In genomic region chr13:38899581-38899980, GRCh38 we compare ENCODE assay signal across 18 cellular contexts.
DNase-seq lines count a peak whose midpoint lies in the region; ATAC-seq, FAIRE-seq and TF ChIP-seq lines count a peak whose summit lies in the region.
"Had no signal": no experiment of that assay in that cellular context is flagged by ENCODE, and none has a peak within 500 bp of the region (broad histone marks: within the 10 kb centered on the region; RNA-seq: fewer than 3 reads in every experiment).

No MANE protein-coding gene starts in this region.

- no peak overlapping the region; the same call in 1 of the 2 replicates for H2AFZ ChIP-seq in GM23338

- no peaks in the 10 kb centered on the region for H3K4me1 Mint-ChIP-seq in GM23338

- no peak for FAIRE-seq in kidney (lab: Jason Lieb, UNC)
- FAIRE-seq: A549, GM12878, K562 had no signal

- no peak overlapping the region for H3K4me2 ChIP-seq in GM23338
- H3K4me2 ChIP-seq: A549 had no signal

- no peaks in the 10 kb centered on the region for H3K79me2 ChIP-seq in GM23338 (replicated peaks; ENCODE audit: insufficient read depth)

- peaks cover 8% of the 10 kb centered on the region for H3K9me2 ChIP-seq in GM23338 (ENCODE audit: insufficient read depth)

- no peaks in the 10 kb centered on the region; the same call in 2 of the 3 replicates for H3K36me3 Mint-ChIP-seq in GM23338 (ENCODE audit: low read depth)

- H3K4me1 ChIP-seq in GM23338 (ENCODE audit: insufficient read depth) (no peaks in the 10 kb centered on the region), kidney (ENCODE audit: control insufficient read depth in 1 of 2, insufficient read depth in 1 of 2, low read depth in 1 of 2, low read length in 2 of 2) (peaks cover 2 to 5% of the 10 kb centered on the region in 2 donors)
- H3K4me1 ChIP-seq: A549 had no signal

- H3K4me3 Mint-ChIP-seq in GM23338 = no peak overlapping the region
- H3K4me3 Mint-ChIP-seq: CD4-positive, alpha-beta T cell; H9 had no signal

- TF ChIP-seq CTCF in GM23338 (conservative IDR thresholded peaks at IDR 0.05; ENCODE audit: low read depth in 2 of 2) = no peak
- no peak for TF ChIP-seq CTCF in kidney (IDR thresholded peaks at IDR 0.05; ENCODE audit: borderline replicate concordance, extremely low read depth, insufficient read depth)

- peaks cover under 1% of the 10 kb centered on the region for H3K9me3 Mint-ChIP-seq in GM23338
- H3K9me3 Mint-ChIP-seq: CD4-positive, alpha-beta T cell had no signal

- intact Hi-C loops in kidney (cut with DNase I) = no loop called here

- DNase-seq in NCI-H82 (lab: John Stamatoyannopoulos, UW) = peak; percentile 32
- no peak for DNase-seq in NCI-H82 treated with DMSO at 0.1 percent for 48 hours (lab: John Stamatoyannopoulos, UW; ENCODE audit: unreplicated experiment)
- no peak for DNase-seq in GM23338 (ENCODE audit: low spot score)
- no peak for DNase-seq in kidney
- DNase-seq in cortex of kidney (lab: John Stamatoyannopoulos, UW) = no peak
- no peak for DNase-seq in NCI-H2227 (lab: John Stamatoyannopoulos, UW; ENCODE audit: unreplicated experiment)
- DNase-seq in GF-D8 (lab: John Stamatoyannopoulos, UW) = no peak
- DNase-seq: AML-193; Caco-2; CD4-positive, alpha-beta T cell; DMS79 treated with DMSO at 0.1 percent for 48 hours; H9; IMR-90 had no signal

- no peak overlapping the region for H3K27ac ChIP-seq in GM23338 (ENCODE audit: low read depth)
- H3K27ac ChIP-seq in kidney (ENCODE audit: low read depth in 2 of 2, low read length in 2 of 2) = peak overlapping the region; percentile 57 to 76
- H3K27ac ChIP-seq: 22Rv1, A549, C4-2B had no signal

- H3F3A ChIP-seq in GM23338 (replicated peaks; ENCODE audit: low read depth) = no peaks in the 10 kb centered on the region

- H3K27me3 ChIP-seq in GM23338 (ENCODE audit: insufficient read depth) = no peaks in the 10 kb centered on the region

- peak overlapping the region in 1 of 2 donors; percentile 19 for H3K9ac ChIP-seq in kidney (ENCODE audit: low read length in 2 of 2)

- H3K9me3 ChIP-seq in kidney (ENCODE audit: control insufficient read depth in 1 of 2, low read length in 2 of 2) = no peaks in the 10 kb centered on the region
- H3K9me3 ChIP-seq: A549, Caco-2 had no signal

- H3K36me3 ChIP-seq in GM23338 (ENCODE audit: insufficient read depth) (no peaks in the 10 kb centered on the region), kidney (ENCODE audit: control insufficient read depth in 1 of 2, insufficient read depth in 2 of 2, low read length in 2 of 2) (no peaks in the 10 kb centered on the region)

- H4K20me1 ChIP-seq in GM23338 (replicated peaks; ENCODE audit: insufficient read depth) = no peaks in the 10 kb centered on the region

- H3K4me3 ChIP-seq in GM23338 = no peak overlapping the region
- H3K4me3 ChIP-seq in kidney (ENCODE audit: low read length in 2 of 2) = peak overlapping the region in 1 of 2 donors; percentile 54
- H3K4me3 ChIP-seq: A549, GM12878, K562 had no signal

- no peak overlapping the region for H3K27ac Mint-ChIP-seq in GM23338
- H3K27ac Mint-ChIP-seq: CD4-positive, alpha-beta T cell had no signal

- ATAC-seq in GM23338 = peak; percentile 24; the same call in 1 of the 3 replicates
- ATAC-seq: A549 had no signal

- H3K27me3 Mint-ChIP-seq in GM23338 (ENCODE audit: insufficient read depth, low read depth, poor library complexity) = peaks cover under 1% of the 10 kb centered on the region

TF ChIP-seq in GM23338, 12 proteins besides CTCF, POLR2A, EP300 and RAD21 (continues in another document):
- TF ChIP-seq POLR2AphosphoS5 (IDR thresholded peaks at IDR 0.05; ENCODE audit: low read depth) = no peak
- no peak for TF ChIP-seq CREB1 (CRISPR knock-in tag; IDR thresholded peaks at IDR 0.05; ENCODE audit: low read depth)
- TF ChIP-seq JUNB (IDR thresholded peaks at IDR 0.05; ENCODE audit: unreplicated experiment) = no peak
- TF ChIP-seq EZH2 (IDR thresholded peaks at IDR 0.05; ENCODE audit: low read depth, unreplicated experiment) = no peak
- no peak for TF ChIP-seq ZNF462 (CRISPR knock-in tag; IDR thresholded peaks at IDR 0.05)
- no peak for TF ChIP-seq ZNF331 (CRISPR knock-in tag; IDR thresholded peaks at IDR 0.05; ENCODE audit: low read depth)
- TF ChIP-seq REST (IDR thresholded peaks at IDR 0.05; ENCODE audit: unreplicated experiment) = no peak
- no peak for TF ChIP-seq EZH2phosphoT487 (IDR thresholded peaks at IDR 0.05; ENCODE audit: unreplicated experiment)
- no peak for TF ChIP-seq ZNF114 (CRISPR knock-in tag; IDR thresholded peaks at IDR 0.05)
- TF ChIP-seq NANOG (IDR thresholded peaks at IDR 0.05; ENCODE audit: borderline replicate concordance) = no peak
